8 cellular contexts compared by ENCODE assay signal in the genomic region with DNA sequence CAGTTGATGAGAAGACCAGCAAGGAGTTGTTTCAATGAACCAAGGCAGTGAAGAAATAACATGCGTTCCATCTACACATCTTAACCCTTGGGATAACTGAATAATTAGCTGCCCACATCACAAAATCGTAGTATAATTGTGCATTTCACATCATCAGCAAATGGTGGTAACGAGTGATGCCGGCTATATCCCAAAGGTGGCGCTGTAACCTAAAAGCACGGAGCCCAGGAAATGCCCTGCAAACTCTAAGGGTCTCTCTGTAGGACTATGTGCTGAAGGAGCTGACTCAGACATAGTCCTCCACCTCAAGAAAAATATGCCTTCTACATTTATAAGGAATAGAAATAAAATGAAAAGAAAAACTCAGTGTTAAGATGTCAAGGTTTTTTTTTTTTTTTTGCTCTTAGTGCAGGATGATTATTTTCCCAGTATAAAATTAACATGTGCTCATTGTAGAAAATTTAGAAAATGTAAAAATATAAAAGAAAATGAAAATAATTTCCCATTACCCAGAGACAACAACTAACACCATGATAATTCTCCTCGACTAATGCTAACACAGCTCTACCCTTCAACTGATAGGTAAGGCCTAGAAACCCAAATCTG. TPM values are rescaled to one million over a fixed set of nuclear protein-coding genes. Genes with fewer than 3 reads are reported as not detected.
A peak's percentile ranks its signal among the peaks of the same experiment; 100 is the strongest.
DNase-seq lines count a peak whose midpoint lies in the region; ATAC-seq and TF ChIP-seq lines count a peak whose summit lies in the region.

No MANE protein-coding gene starts in this region.

- no TSS peak for BruUV-seq in Panc1 (replicated peaks; lab: Mats Ljungman, UMichigan)

- peak; percentile 77 for TF ChIP-seq CTCF in Panc1 (IDR thresholded peaks at IDR 0.05)

- DNase-seq in ACHN = peak; percentile 52
- peak; percentile 18 for DNase-seq in Panc1 (ENCODE audit: low read depth, low spot score)
- DNase-seq in glomerular visceral epithelial cell (ENCODE audit: extremely low spot score) = peak; percentile 64
- DNase-seq in AG08395 (ENCODE audit: low spot score) = no peak
- DNase-seq in globus pallidus (ENCODE audit: low spot score) = no peak

- H3K9me3 ChIP-seq in Panc1 (ENCODE audit: control insufficient read depth, insufficient read depth, low read depth, low read length) = no peaks in the 10 kb centered on the region

- in situ Hi-C loops in ACHN (cut with HindIII; ENCODE audit: low pct_ligation_motif_present, low pct_unique_long_range_greater_than_20kb, low sequenced_read_pairs) = no loop called here
- in situ Hi-C loops in Panc1 (cut with HindIII; ENCODE audit: low pct_unique_long_range_greater_than_20kb, low sequenced_read_pairs) = no loop called here

- H3K36me3 ChIP-seq in Panc1 (ENCODE audit: control insufficient read depth, insufficient read depth, low read length) = no peaks in the 10 kb centered on the region

- no peaks in the 10 kb centered on the region for H3K27me3 ChIP-seq in Panc1 (ENCODE audit: control insufficient read depth, insufficient read depth, low read length)

- POLR2A ChIA-PET in Panc1 (lab: Charles Lee) = no interaction called here

- no peak overlapping the region for H3K4me3 ChIP-seq in Panc1 (ENCODE audit: low read depth in 2 of 2, low read length in 2 of 2)

- H3K27ac ChIP-seq in Panc1 (ENCODE audit: low read length) = no peak overlapping the region

- H3K4me1 ChIP-seq in Panc1 (ENCODE audit: control insufficient read depth, insufficient read depth, low read length) = no peaks in the 10 kb centered on the region

- ATAC-seq in GM18498 (IDR thresholded peaks at IDR 0.05; ENCODE audit: unreplicated experiment) (peak; percentile 68), HG03066 (IDR thresholded peaks at IDR 0.05; ENCODE audit: low read depth, unreplicated experiment) (peak; percentile 83), Panc1 (no peak), HG03135 (IDR thresholded peaks at IDR 0.05; ENCODE audit: unreplicated experiment) (no peak)

- CTCF ChIA-PET in Panc1 (lab: Charles Lee) = interaction anchor here (0.7 to 1.8 kb wide), 2 partner anchors 78 to 85 kb away, joined by 5 to 11 read pairs; no protein-coding TSS in a partner anchor

- intact Hi-C loops in Panc1 (cut with micrococcal nuclease; ENCODE audit: unreplicated experiment) = loop anchor here (10.0 kb wide), 1 partner anchor 80 kb away; no protein-coding TSS in a partner anchor

RNA-seq across cellular contexts. Expression of a gene that starts 23.1 kb away (rescaled TPM):
- total RNA-seq in Panc1 (2021; ENCODE audit: unreplicated experiment) = 0.03 TPM
- polyA plus RNA-seq in Panc1 (2012; ENCODE audit: insufficient read length) = not detected

RNA-seq across cellular contexts. Expression of a gene that starts 47.9 kb away (rescaled TPM):
- total RNA-seq in Panc1 (2021; ENCODE audit: unreplicated experiment) = not detected
- polyA plus RNA-seq in Panc1 (2012; ENCODE audit: insufficient read length) = not detected

Comparison
In these comparisons a context has a peak if more than half of its experiments do, and no peak if none do; other contexts are left out.
1. DNase-seq: peak in ACHN (single experiment), Panc1 (single experiment) and glomerular visceral epithelial cell (single experiment); none in AG08395 (single experiment) and globus pallidus (single experiment).
2. ATAC-seq: peak in GM18498 (single experiment) and HG03066 (single experiment); none in Panc1 (single experiment) and HG03135 (single experiment).